Comparison of ENCODE assay signal across 17 cellular contexts in genomic region chr10:106082865-106083264, GRCh38.
"Had no signal": no experiment of that assay in that cellular context is flagged by ENCODE, and none has a peak within 500 bp of the region (broad histone marks: within the 10 kb centered on the region; RNA-seq: fewer than 3 reads in every experiment).

No MANE protein-coding gene starts in this region.

- H3K36me3 Mint-ChIP-seq: activated naive CD4-positive, alpha-beta T cell treated with anti-CD3 and anti-CD28 coated beads, Interleukin-2, amount 10 ng/mL, durations not matched to agents 7 days and 5 days had no signal

- H3K36me3 ChIP-seq: cardiac muscle cell, heart right ventricle, neutrophil, pancreas, sigmoid colon, spleen, thyroid gland had no signal

- DNase-seq: activated CD4-positive, alpha-beta T cell treated with anti-CD3 and anti-CD28 coated beads, Interleukin-2, amount 10 ng/mL, durations not matched to agents 24 days and 14 days; activated CD8-positive, alpha-beta memory T cell treated with anti-CD3 and anti-CD28 coated beads, Interleukin-2, amount 50 U/mL, for 4 hours; activated naive CD4-positive, alpha-beta T cell treated with anti-CD3 and anti-CD28 coated beads, Interleukin-2, amount 10 ng/mL, durations not matched to agents 7 days and 5 days; activated T-cell treated with anti-CD3 and anti-CD28 coated beads, Interleukin-2, amount 50 U/mL, for 4 hours; dermis blood vessel endothelial cell; heart right ventricle; pancreas; sigmoid colon; spleen; stimulated activated CD8-positive, alpha-beta memory T cell treated with anti-CD3 and anti-CD28 coated beads, Interleukin-4, amount 100 ng/mL, for 48 hours; stimulated activated naive CD4-positive, alpha-beta T cell; T-helper 1 cell; T1000; thyroid gland had no signal

- H3K4me3 ChIP-seq: cardiac muscle cell, heart right ventricle, pancreas, sigmoid colon, spleen, thyroid gland had no signal

- ATAC-seq: activated T-cell treated with anti-CD3 and anti-CD28 coated beads, Interleukin-2, amount 50 U/mL, for 4 hours; natural killer cell treated with Interleukin-12 subunit alpha and Interleukin-12 subunit beta and Interleukin-15 and Interleukin-18, amount 100 ng/mL, for 72 hours had no signal

- H3K9me3 Mint-ChIP-seq: activated CD4-positive, alpha-beta T cell treated with anti-CD3 and anti-CD28 coated beads, Interleukin-2, amount 10 ng/mL, durations not matched to agents 24 days and 14 days; activated T-cell treated with anti-CD3 and anti-CD28 coated beads, Interleukin-2, amount 50 U/mL, for 4 hours had no signal

- H3K9me3 ChIP-seq: heart right ventricle, neutrophil, pancreas, sigmoid colon, spleen, thyroid gland had no signal

- H3K4me3 Mint-ChIP-seq: activated CD4-positive, alpha-beta T cell treated with anti-CD3 and anti-CD28 coated beads, Interleukin-2, amount 10 ng/mL, durations not matched to agents 24 days and 14 days; activated naive CD4-positive, alpha-beta T cell treated with anti-CD3 and anti-CD28 coated beads, Interleukin-2, amount 10 ng/mL, durations not matched to agents 7 days and 5 days; activated T-cell treated with anti-CD3 and anti-CD28 coated beads, Interleukin-2, amount 50 U/mL, for 4 hours; natural killer cell treated with Interleukin-12 subunit alpha and Interleukin-12 subunit beta and Interleukin-15 and Interleukin-18, amount 100 ng/mL, for 72 hours had no signal

- H3K27ac Mint-ChIP-seq: activated CD4-positive, alpha-beta T cell treated with anti-CD3 and anti-CD28 coated beads, Interleukin-2, amount 10 ng/mL, durations not matched to agents 24 days and 14 days; activated naive CD4-positive, alpha-beta T cell treated with anti-CD3 and anti-CD28 coated beads, Interleukin-2, amount 10 ng/mL, durations not matched to agents 7 days and 5 days; natural killer cell treated with Interleukin-12 subunit alpha and Interleukin-12 subunit beta and Interleukin-15 and Interleukin-18, amount 100 ng/mL, for 72 hours had no signal

- H3K27me3 ChIP-seq: cardiac muscle cell, heart right ventricle, neutrophil, pancreas, sigmoid colon, spleen, thyroid gland had no signal

- H3K4me1 Mint-ChIP-seq: activated CD4-positive, alpha-beta T cell treated with anti-CD3 and anti-CD28 coated beads, Interleukin-2, amount 10 ng/mL, durations not matched to agents 24 days and 14 days; activated naive CD4-positive, alpha-beta T cell treated with anti-CD3 and anti-CD28 coated beads, Interleukin-2, amount 10 ng/mL, durations not matched to agents 7 days and 5 days had no signal

- H3K4me1 ChIP-seq: heart right ventricle, pancreas, sigmoid colon, spleen, thyroid gland had no signal

- H3K27me3 Mint-ChIP-seq: activated CD4-positive, alpha-beta T cell treated with anti-CD3 and anti-CD28 coated beads, Interleukin-2, amount 10 ng/mL, durations not matched to agents 24 days and 14 days; activated naive CD4-positive, alpha-beta T cell treated with anti-CD3 and anti-CD28 coated beads, Interleukin-2, amount 10 ng/mL, durations not matched to agents 7 days and 5 days; natural killer cell treated with Interleukin-12 subunit alpha and Interleukin-12 subunit beta and Interleukin-15 and Interleukin-18, amount 100 ng/mL, for 72 hours had no signal
